29 cellular contexts compared by ENCODE assay signal in the genomic region with DNA sequence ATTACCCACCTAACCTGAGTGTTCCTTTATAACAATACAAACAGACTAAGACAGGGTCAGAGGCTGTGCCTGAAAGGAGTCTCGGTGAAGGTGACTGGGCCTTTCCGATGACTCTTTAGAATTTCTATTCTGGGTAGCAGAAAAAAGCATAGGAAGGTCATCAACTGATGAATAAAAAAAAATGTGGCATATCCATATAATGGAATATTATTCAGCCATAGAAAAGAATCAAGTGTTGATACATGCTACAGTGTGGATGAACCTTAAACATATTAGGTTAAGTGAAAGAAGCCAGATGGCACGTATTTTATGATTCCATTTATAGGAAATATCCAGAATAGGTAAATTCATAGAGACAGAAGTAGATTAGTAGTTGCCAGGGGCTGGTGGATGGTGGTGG.
"Had no signal": no experiment of that assay in that cellular context is flagged by ENCODE, and none has a peak within 500 bp of the region (broad histone marks: within the 10 kb centered on the region; RNA-seq: fewer than 3 reads in every experiment).

No MANE protein-coding gene starts in this region.

- H2AFZ ChIP-seq: hepatocyte had no signal

- H3K79me2 ChIP-seq: hepatocyte had no signal

- H3K27ac ChIP-seq: colonic mucosa, coronary artery, dorsolateral prefrontal cortex, epithelial cell of prostate, esophagus muscularis mucosa, esophagus squamous epithelium, foreskin keratinocyte, gastrocnemius medialis, gastroesophageal sphincter, heart left ventricle, heart right ventricle, hepatocyte had no signal

- H3K36me3 ChIP-seq: colonic mucosa, esophagus muscularis mucosa, esophagus squamous epithelium, gastrocnemius medialis, gastroesophageal sphincter, heart left ventricle, heart right ventricle had no signal

- FAIRE-seq: endometrium, endothelial cell of umbilical vein, frontal cortex had no signal

- DNase-seq: colonic mucosa; cortex of kidney; dermis blood vessel endothelial cell; dorsolateral prefrontal cortex; effector CD4-positive, alpha-beta T cell; effector CD8-positive, alpha-beta T cell; effector memory CD4-positive, alpha-beta T cell; effector memory CD8-positive, alpha-beta T cell; endodermal cell; erythroblast; esophagus squamous epithelium; foreskin fibroblast; foreskin keratinocyte; foreskin melanocyte; gastrocnemius medialis; glutamatergic neuron; head of caudate nucleus; heart left ventricle; heart right ventricle had no signal

- ATAC-seq: effector memory CD8-positive, alpha-beta T cell; esophagus mucosa; foreskin keratinocyte; gastrocnemius medialis; gastroesophageal sphincter; heart left ventricle; heart right ventricle had no signal

- H3K27ac Mint-ChIP-seq: dendritic cell treated with granulocyte-macrophage colony-stimulating factor and Interleukin-4, amounts not matched to agents 40 ng/mL and 50 ng/mL, for 4 days; effector memory CD8-positive, alpha-beta T cell; endodermal cell had no signal

- H3K9me3 ChIP-seq: colonic mucosa, esophagus muscularis mucosa, esophagus squamous epithelium, gastrocnemius medialis, gastroesophageal sphincter had no signal

- H3K4me3 Mint-ChIP-seq: dendritic cell treated with granulocyte-macrophage colony-stimulating factor and Interleukin-4, amounts not matched to agents 40 ng/mL and 50 ng/mL, for 4 days; effector memory CD8-positive, alpha-beta T cell; endodermal cell had no signal

- H3K4me1 ChIP-seq: colonic mucosa, foreskin keratinocyte, gastrocnemius medialis had no signal

- H3K4me3 ChIP-seq: colonic mucosa, coronary artery, dorsolateral prefrontal cortex, esophagus muscularis mucosa, esophagus squamous epithelium, gastrocnemius medialis, gastroesophageal sphincter, heart left ventricle, heart right ventricle, hepatocyte had no signal

- H3K4me2 ChIP-seq: hepatocyte had no signal

- H3K27me3 ChIP-seq: colonic mucosa, esophagus muscularis mucosa, gastroesophageal sphincter, heart left ventricle, heart right ventricle, hepatocyte had no signal
